Comparison of ENCODE assay signal across 15 cellular contexts in genomic region chrX:103879339-103879738, GRCh38. TPM values are rescaled to one million over a fixed set of nuclear protein-coding genes. Genes with fewer than 3 reads are reported as not detected.
DNase-seq lines count a peak whose midpoint lies in the region; ATAC-seq and TF ChIP-seq lines count a peak whose summit lies in the region.
"Had no signal": no experiment of that assay in that cellular context is flagged by ENCODE, and none has a peak within 500 bp of the region (broad histone marks: within the 10 kb centered on the region; RNA-seq: fewer than 3 reads in every experiment).

No MANE protein-coding gene starts in this region.

- H2AFZ ChIP-seq in osteoblast (ENCODE audit: low read length): no peak overlapping the region

- H3K4me2 ChIP-seq in osteoblast (ENCODE audit: insufficient read depth, low read length): peak overlapping the region; percentile 43

- H3K9me3 Mint-ChIP-seq in activated CD4-positive, alpha-beta memory T cell treated with anti-CD3 and anti-CD28 coated beads for 36 hours: no peaks in the 10 kb centered on the region
- H3K9me3 Mint-ChIP-seq: activated naive CD8-positive, alpha-beta T cell treated with anti-CD3 and anti-CD28 coated beads, Interleukin-2, amount 50 U/mL, for 24 hours had no signal

- POLR2A ChIA-PET in activated CD4-positive, alpha-beta memory T cell treated with anti-CD3 and anti-CD28 coated beads for 36 hours (lab: Charles Lee): no interaction called here

- ATAC-seq in HG03460 (IDR thresholded peaks at IDR 0.05; ENCODE audit: unreplicated experiment): no peak
- ATAC-seq: activated CD4-positive, alpha-beta T cell treated with anti-CD3 and anti-CD28 coated beads for 36 hours; activated naive CD8-positive, alpha-beta T cell treated with anti-CD3 and anti-CD28 coated beads, Interleukin-2, amount 50 U/mL, for 24 hours; esophagus mucosa had no signal

- intact Hi-C loops in activated CD4-positive, alpha-beta memory T cell treated with anti-CD3 and anti-CD28 coated beads for 36 hours (cut with micrococcal nuclease): no loop called here

- H3K79me2 ChIP-seq in osteoblast (ENCODE audit: insufficient read depth, low read length): no peaks in the 10 kb centered on the region

- H3K36me3 ChIP-seq in MG63: no peaks in the 10 kb centered on the region
- H3K36me3 ChIP-seq in osteoblast (ENCODE audit: insufficient read depth, low read length): no peaks in the 10 kb centered on the region
- H3K36me3 ChIP-seq: upper lobe of left lung had no signal

- H3K4me3 ChIP-seq in MG63 (no peak overlapping the region), osteoblast (ENCODE audit: insufficient read depth, low read length) (no peak overlapping the region)
- H3K4me3 ChIP-seq: coronary artery, upper lobe of left lung had no signal

- H3K27me3 Mint-ChIP-seq in activated CD4-positive, alpha-beta memory T cell treated with anti-CD3 and anti-CD28 coated beads for 36 hours: no peaks in the 10 kb centered on the region

- peaks cover 8% of the 10 kb centered on the region for H3K4me1 ChIP-seq in osteoblast (ENCODE audit: insufficient read depth, low read length)
- H3K4me1 ChIP-seq: upper lobe of left lung had no signal

- no peaks in the 10 kb centered on the region for H3K36me3 Mint-ChIP-seq in activated CD4-positive, alpha-beta memory T cell treated with anti-CD3 and anti-CD28 coated beads for 36 hours

- peaks cover 5% of the 10 kb centered on the region for H3K4me1 Mint-ChIP-seq in activated CD4-positive, alpha-beta memory T cell treated with anti-CD3 and anti-CD28 coated beads for 36 hours (ENCODE audit: low read depth)

- H3K27ac Mint-ChIP-seq in activated CD4-positive, alpha-beta memory T cell treated with anti-CD3 and anti-CD28 coated beads for 36 hours: no peak overlapping the region
- H3K27ac Mint-ChIP-seq: activated CD4-positive, alpha-beta T cell treated with anti-CD3 and anti-CD28 coated beads for 36 hours; activated naive CD8-positive, alpha-beta T cell treated with anti-CD3 and anti-CD28 coated beads, Interleukin-2, amount 50 U/mL, for 24 hours had no signal

- no peaks in the 10 kb centered on the region for H4K20me1 ChIP-seq in osteoblast (ENCODE audit: insufficient read depth, low read length)

- in situ Hi-C loops in G401 (cut with HindIII; ENCODE audit: low sequenced_read_pairs): no loop called here

- CTCF ChIA-PET in activated CD4-positive, alpha-beta memory T cell treated with anti-CD3 and anti-CD28 coated beads for 36 hours (lab: Charles Lee): no interaction called here

- H3K27ac ChIP-seq in epithelial cell of prostate: peak overlapping the region; percentile 39
- H3K27ac ChIP-seq in osteoblast (ENCODE audit: low read depth, low read length): peak overlapping the region; percentile 41
- H3K27ac ChIP-seq: upper lobe of left lung had no signal

- no peak for TF ChIP-seq CTCF in osteoblast (IDR thresholded peaks at IDR 0.05; ENCODE audit: extremely low read depth, low read depth, low read length)

- H3K9me3 ChIP-seq in MG63: no peaks in the 10 kb centered on the region
- no peaks in the 10 kb centered on the region for H3K9me3 ChIP-seq in osteoblast (ENCODE audit: low read depth, low read length)
- H3K9me3 ChIP-seq: upper lobe of left lung had no signal

- H3K4me3 Mint-ChIP-seq in activated CD4-positive, alpha-beta memory T cell treated with anti-CD3 and anti-CD28 coated beads for 36 hours: no peak overlapping the region
- H3K4me3 Mint-ChIP-seq: activated CD4-positive, alpha-beta T cell treated with anti-CD3 and anti-CD28 coated beads for 36 hours; activated naive CD8-positive, alpha-beta T cell treated with anti-CD3 and anti-CD28 coated beads, Interleukin-2, amount 50 U/mL, for 24 hours had no signal

- DNase-seq in Daoy (ENCODE audit: low read depth): peak; percentile 22
- DNase-seq in MG63: peak; percentile 15
- DNase-seq in epithelial cell of prostate (ENCODE audit: low read depth, low spot score): no peak
- no peak for DNase-seq in osteoblast (ENCODE audit: insufficient read length, low spot score, missing footprints)
- no peak for DNase-seq in activated CD4-positive, alpha-beta memory T cell treated with anti-CD3 and anti-CD28 coated beads for 36 hours
- no peak for DNase-seq in NK-92 (lab: John Stamatoyannopoulos, UW; ENCODE audit: unreplicated experiment)
- DNase-seq in G401 (ENCODE audit: low spot score): no peak
- DNase-seq: activated CD4-positive, alpha-beta T cell treated with anti-CD3 and anti-CD28 coated beads for 36 hours; activated naive CD8-positive, alpha-beta T cell treated with anti-CD3 and anti-CD28 coated beads, Interleukin-2, amount 50 U/mL, for 24 hours; NCI-H1092 treated with DMSO at 0.1 percent for 48 hours; stimulated activated CD4-positive, alpha-beta T cell treated with anti-CD3 and anti-CD28 coated beads, Interleukin-15, amount 100 ng/mL, for 24 hours; upper lobe of left lung had no signal

- H3K27me3 ChIP-seq in MG63 (no peaks in the 10 kb centered on the region), osteoblast (ENCODE audit: insufficient read depth, low read length) (peaks cover 3% of the 10 kb centered on the region)
- H3K27me3 ChIP-seq: upper lobe of left lung had no signal

RNA-seq across cellular contexts. Expression of gene RAB9B, which starts 47.3 kb away (rescaled TPM):
- total RNA-seq in Daoy (2014; rRNA removed; shearing (Covaris generic)): 0.92 and 0.97 TPM in 2 replicates
- 0.15 and 0.26 TPM in 2 replicates for total RNA-seq in MG63 (2014; rRNA removed; shearing (Covaris generic); ENCODE audit: low replicate concordance)
- total RNA-seq in osteoblast: 1.1 and 1.8 TPM in 2 replicates
- total RNA-seq in activated CD4-positive, alpha-beta memory T cell treated with anti-CD3 and anti-CD28 coated beads for 36 hours: under 1 TPM; 0.44 to 0.57 TPM
- total RNA-seq in G401 (2014; rRNA removed; shearing (Covaris generic)): not detected in 2 replicates

Comparison
In these comparisons a context has a peak if more than half of its experiments do, and no peak if none do; other contexts are left out.
1. DNase-seq: peak in Daoy (single experiment) and MG63 (single experiment); none in epithelial cell of prostate (single experiment), osteoblast (single experiment), activated CD4-positive, alpha-beta memory T cell treated with anti-CD3 and anti-CD28 coated beads for 36 hours (single experiment), NK-92 (single experiment) and G401 (single experiment).